1 cellular context compared by ENCODE assay signal in genomic region chrX:95325185-95325584, GRCh38.
TF ChIP-seq lines count a peak whose summit lies in the region.

No MANE protein-coding gene starts in this region.

TF ChIP-seq in GM23338, 12 proteins besides CTCF, POLR2A, EP300 and RAD21 (continued from another document):
- TF ChIP-seq, protein P1, sequence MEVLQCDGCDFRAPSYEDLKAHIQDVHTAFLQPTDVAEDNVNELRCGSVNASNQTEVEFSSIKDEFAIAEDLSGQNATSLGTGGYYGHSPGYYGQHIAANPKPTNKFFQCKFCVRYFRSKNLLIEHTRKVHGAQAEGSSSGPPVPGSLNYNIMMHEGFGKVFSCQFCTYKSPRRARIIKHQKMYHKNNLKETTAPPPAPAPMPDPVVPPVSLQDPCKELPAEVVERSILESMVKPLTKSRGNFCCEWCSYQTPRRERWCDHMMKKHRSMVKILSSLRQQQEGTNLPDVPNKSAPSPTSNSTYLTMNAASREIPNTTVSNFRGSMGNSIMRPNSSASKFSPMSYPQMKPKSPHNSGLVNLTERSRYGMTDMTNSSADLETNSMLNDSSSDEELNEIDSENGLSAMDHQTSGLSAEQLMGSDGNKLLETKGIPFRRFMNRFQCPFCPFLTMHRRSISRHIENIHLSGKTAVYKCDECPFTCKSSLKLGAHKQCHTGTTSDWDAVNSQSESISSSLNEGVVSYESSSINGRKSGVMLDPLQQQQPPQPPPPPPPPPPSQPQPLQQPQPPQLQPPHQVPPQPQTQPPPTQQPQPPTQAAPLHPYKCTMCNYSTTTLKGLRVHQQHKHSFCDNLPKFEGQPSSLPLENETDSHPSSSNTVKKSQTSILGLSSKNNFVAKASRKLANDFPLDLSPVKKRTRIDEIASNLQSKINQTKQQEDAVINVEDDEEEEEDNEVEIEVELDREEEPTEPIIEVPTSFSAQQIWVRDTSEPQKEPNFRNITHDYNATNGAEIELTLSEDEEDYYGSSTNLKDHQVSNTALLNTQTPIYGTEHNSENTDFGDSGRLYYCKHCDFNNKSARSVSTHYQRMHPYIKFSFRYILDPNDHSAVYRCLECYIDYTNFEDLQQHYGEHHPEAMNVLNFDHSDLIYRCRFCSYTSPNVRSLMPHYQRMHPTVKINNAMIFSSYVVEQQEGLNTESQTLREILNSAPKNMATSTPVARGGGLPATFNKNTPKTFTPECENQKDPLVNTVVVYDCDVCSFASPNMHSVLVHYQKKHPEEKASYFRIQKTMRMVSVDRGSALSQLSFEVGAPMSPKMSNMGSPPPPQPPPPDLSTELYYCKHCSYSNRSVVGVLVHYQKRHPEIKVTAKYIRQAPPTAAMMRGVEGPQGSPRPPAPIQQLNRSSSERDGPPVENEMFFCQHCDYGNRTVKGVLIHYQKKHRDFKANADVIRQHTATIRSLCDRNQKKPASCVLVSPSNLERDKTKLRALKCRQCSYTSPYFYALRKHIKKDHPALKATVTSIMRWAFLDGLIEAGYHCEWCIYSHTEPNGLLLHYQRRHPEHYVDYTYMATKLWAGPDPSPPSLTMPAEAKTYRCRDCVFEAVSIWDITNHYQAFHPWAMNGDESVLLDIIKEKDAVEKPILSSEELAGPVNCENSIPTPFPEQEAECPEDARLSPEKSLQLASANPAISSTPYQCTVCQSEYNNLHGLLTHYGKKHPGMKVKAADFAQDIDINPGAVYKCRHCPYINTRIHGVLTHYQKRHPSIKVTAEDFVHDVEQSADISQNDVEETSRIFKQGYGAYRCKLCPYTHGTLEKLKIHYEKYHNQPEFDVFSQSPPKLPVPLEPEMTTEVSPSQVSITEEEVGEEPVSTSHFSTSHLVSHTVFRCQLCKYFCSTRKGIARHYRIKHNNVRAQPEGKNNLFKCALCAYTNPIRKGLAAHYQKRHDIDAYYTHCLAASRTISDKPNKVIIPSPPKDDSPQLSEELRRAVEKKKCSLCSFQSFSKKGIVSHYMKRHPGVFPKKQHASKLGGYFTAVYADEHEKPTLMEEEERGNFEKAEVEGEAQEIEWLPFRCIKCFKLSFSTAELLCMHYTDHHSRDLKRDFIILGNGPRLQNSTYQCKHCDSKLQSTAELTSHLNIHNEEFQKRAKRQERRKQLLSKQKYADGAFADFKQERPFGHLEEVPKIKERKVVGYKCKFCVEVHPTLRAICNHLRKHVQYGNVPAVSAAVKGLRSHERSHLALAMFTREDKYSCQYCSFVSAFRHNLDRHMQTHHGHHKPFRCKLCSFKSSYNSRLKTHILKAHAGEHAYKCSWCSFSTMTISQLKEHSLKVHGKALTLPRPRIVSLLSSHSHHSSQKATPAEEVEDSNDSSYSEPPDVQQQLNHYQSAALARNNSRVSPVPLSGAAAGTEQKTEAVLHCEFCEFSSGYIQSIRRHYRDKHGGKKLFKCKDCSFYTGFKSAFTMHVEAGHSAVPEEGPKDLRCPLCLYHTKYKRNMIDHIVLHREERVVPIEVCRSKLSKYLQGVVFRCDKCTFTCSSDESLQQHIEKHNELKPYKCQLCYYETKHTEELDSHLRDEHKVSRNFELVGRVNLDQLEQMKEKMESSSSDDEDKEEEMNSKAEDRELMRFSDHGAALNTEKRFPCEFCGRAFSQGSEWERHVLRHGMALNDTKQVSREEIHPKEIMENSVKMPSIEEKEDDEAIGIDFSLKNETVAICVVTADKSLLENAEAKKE (CRISPR knock-in tag; IDR thresholded peaks at IDR 0.05) = no peak
- no peak for TF ChIP-seq EZH2phosphoT487 (IDR thresholded peaks at IDR 0.05; ENCODE audit: unreplicated experiment)
- TF ChIP-seq, protein P2, sequence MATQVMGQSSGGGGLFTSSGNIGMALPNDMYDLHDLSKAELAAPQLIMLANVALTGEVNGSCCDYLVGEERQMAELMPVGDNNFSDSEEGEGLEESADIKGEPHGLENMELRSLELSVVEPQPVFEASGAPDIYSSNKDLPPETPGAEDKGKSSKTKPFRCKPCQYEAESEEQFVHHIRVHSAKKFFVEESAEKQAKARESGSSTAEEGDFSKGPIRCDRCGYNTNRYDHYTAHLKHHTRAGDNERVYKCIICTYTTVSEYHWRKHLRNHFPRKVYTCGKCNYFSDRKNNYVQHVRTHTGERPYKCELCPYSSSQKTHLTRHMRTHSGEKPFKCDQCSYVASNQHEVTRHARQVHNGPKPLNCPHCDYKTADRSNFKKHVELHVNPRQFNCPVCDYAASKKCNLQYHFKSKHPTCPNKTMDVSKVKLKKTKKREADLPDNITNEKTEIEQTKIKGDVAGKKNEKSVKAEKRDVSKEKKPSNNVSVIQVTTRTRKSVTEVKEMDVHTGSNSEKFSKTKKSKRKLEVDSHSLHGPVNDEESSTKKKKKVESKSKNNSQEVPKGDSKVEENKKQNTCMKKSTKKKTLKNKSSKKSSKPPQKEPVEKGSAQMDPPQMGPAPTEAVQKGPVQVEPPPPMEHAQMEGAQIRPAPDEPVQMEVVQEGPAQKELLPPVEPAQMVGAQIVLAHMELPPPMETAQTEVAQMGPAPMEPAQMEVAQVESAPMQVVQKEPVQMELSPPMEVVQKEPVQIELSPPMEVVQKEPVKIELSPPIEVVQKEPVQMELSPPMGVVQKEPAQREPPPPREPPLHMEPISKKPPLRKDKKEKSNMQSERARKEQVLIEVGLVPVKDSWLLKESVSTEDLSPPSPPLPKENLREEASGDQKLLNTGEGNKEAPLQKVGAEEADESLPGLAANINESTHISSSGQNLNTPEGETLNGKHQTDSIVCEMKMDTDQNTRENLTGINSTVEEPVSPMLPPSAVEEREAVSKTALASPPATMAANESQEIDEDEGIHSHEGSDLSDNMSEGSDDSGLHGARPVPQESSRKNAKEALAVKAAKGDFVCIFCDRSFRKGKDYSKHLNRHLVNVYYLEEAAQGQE (IDR thresholded peaks at IDR 0.05; ENCODE audit: unreplicated experiment) = no peak
- no peak for TF ChIP-seq POLR2AphosphoS5 (IDR thresholded peaks at IDR 0.05; ENCODE audit: low read depth)
- no peak for TF ChIP-seq NANOG (IDR thresholded peaks at IDR 0.05; ENCODE audit: borderline replicate concordance)
- no peak for TF ChIP-seq ETS1 (IDR thresholded peaks at IDR 0.05)
- no peak for TF ChIP-seq EZH2 (IDR thresholded peaks at IDR 0.05; ENCODE audit: low read depth, unreplicated experiment)
- TF ChIP-seq STAT1 (IDR thresholded peaks at IDR 0.05; ENCODE audit: unreplicated experiment) = no peak
- no peak for TF ChIP-seq CREB1 (CRISPR knock-in tag; IDR thresholded peaks at IDR 0.05; ENCODE audit: low read depth)
- TF ChIP-seq ZNF114 (CRISPR knock-in tag; IDR thresholded peaks at IDR 0.05) = no peak
- TF ChIP-seq JUNB (IDR thresholded peaks at IDR 0.05; ENCODE audit: unreplicated experiment) = no peak
